ENCODE assay signal across 1 cellular context in the genomic region with DNA sequence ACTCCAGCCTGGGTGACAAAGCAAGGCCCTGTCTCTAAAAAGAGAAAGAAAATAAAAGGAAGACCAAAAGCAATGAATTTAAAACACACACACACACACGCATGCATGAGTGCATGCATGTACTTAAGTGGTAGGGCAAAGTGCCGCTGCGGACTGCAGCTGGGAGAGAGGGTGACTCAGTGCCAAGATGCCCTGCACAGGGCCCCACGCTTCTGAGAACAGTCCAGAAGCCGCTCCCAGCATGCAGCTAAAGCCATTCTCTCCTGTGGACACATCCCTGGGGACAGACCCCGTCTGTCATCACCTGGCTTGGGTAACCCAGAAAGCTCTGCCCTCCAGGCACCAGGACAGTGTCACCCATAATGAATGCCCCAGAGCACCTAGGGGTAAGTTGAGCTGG.
A peak's percentile ranks its signal among the peaks of the same experiment; 100 is the strongest.
TF ChIP-seq lines count a peak whose summit lies in the region.

No MANE protein-coding gene starts in this region.

TF ChIP-seq in K562, 482 proteins besides CTCF, POLR2A, EP300 and RAD21:
- TF ChIP-seq TBP (optimal IDR thresholded peaks at IDR 0.05; ENCODE audit: low read depth, low read length), result no peak
- TF ChIP-seq PPARD (CRISPR knock-in tag; IDR thresholded peaks at IDR 0.05), result no peak
- TF ChIP-seq SAP30 (IDR thresholded peaks at IDR 0.05; ENCODE audit: borderline replicate concordance, insufficient read depth, low read depth, low read length, poor library complexity, severe bottlenecking), result no peak
- TF ChIP-seq NELFE (IDR thresholded peaks at IDR 0.05; ENCODE audit: insufficient read depth, insufficient read length), result no peak
- TF ChIP-seq MEIS2 (IDR thresholded peaks at IDR 0.05; ENCODE audit: partially characterized antibody), result peak; percentile 24
- no peak for TF ChIP-seq RFX7 (CRISPR knock-in tag; IDR thresholded peaks at IDR 0.05)
